ENCODE assay signal across 9 cellular contexts in the genomic region with DNA sequence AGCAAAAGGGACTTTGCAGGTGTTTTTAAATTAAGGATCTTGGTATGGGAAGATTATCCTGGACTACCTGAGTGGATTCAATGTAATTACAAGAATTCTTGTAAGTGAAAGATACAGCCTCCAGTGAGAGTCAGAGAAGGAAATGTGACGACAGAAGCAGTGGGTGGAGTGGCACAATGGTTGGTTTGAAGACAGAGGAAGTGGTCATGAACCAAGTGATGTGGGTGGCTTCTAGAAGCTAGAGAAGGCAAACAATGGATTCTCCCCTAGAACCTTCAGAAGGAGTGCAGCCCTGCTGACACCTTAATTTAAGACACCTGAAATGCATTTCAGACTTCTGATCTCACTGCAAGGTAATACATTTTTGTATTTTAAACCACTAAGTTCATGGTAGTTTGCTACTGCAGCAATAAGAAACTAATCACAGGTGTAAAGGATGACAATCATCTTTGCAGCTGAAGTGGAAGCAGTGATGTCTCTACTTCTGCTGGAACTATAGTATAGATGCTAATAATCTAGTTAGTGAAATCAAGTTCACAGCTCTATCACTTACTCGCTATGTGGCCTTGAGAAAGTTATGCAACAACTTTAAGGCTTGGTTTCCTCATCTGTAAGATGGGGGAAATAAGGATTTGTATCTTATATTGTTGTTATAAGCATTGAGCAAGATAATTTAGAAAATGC.
DNase-seq lines count a peak whose midpoint lies in the region; ATAC-seq lines count a peak whose summit lies in the region.
"Had no signal": no experiment of that assay in that cellular context is flagged by ENCODE, and none has a peak within 500 bp of the region (broad histone marks: within the 10 kb centered on the region; RNA-seq: fewer than 3 reads in every experiment).

No MANE protein-coding gene starts in this region.

- CTCF ChIA-PET in activated CD4-positive, alpha-beta T cell treated with anti-CD3 and anti-CD28 coated beads for 36 hours (lab: Charles Lee): interaction anchor here (1.1 to 1.6 kb wide), 3 partner anchors 10 to 29 kb away, joined by 3 to 5 read pairs (median 4); no protein-coding TSS in a partner anchor

- H3K27ac Mint-ChIP-seq in activated CD4-positive, alpha-beta T cell treated with anti-CD3 and anti-CD28 coated beads for 36 hours: peak overlapping the region; percentile 16

- H3K9me3 Mint-ChIP-seq in activated CD4-positive, alpha-beta T cell treated with anti-CD3 and anti-CD28 coated beads for 36 hours (ENCODE audit: low read depth): peaks cover 2% of the 10 kb centered on the region
- H3K9me3 Mint-ChIP-seq: neural crest cell had no signal

- peak; percentile 99 for ATAC-seq in activated CD4-positive, alpha-beta T cell treated with anti-CD3 and anti-CD28 coated beads for 36 hours
- no peak for ATAC-seq in GM18868 (IDR thresholded peaks at IDR 0.05; ENCODE audit: unreplicated experiment)

- POLR2A ChIA-PET in activated CD4-positive, alpha-beta T cell treated with anti-CD3 and anti-CD28 coated beads for 36 hours (lab: Charles Lee): no interaction called here

- peak; percentile 68 for DNase-seq in activated CD4-positive, alpha-beta T cell treated with anti-CD3 and anti-CD28 coated beads for 36 hours
- peak; percentile 9 to 45 for DNase-seq in activated T-helper 1 cell treated with anti-CD3 and anti-CD28 coated beads, Interleukin-2, amount 50 U/mL, for 16 hours (ENCODE audit: low read depth in 1 of 2, low spot score in 1 of 2)
- DNase-seq in stimulated activated CD4-positive, alpha-beta T cell treated with anti-CD3 and anti-CD28 coated beads, Interleukin-12 subunit alpha, Interleukin-12 subunit beta, amount 100 ng/mL, for 48 hours (ENCODE audit: low read depth in 2 of 3, low spot score in 1 of 3): peak; percentile 16 to 70 (median 21)
- peak; percentile 46 for DNase-seq in stimulated activated naive CD4-positive, alpha-beta T cell treated with Interleukin-2 at 50 U/mL for 16 hours (lab: John Stamatoyannopoulos, UW)
- DNase-seq in occipital lobe (lab: John Stamatoyannopoulos, UW) (no peak), EL (no peak)
- DNase-seq: NCI-H446 had no signal

- no peaks in the 10 kb centered on the region for H3K27me3 Mint-ChIP-seq in activated CD4-positive, alpha-beta T cell treated with anti-CD3 and anti-CD28 coated beads for 36 hours

- intact Hi-C loops in activated CD4-positive, alpha-beta T cell treated with anti-CD3 and anti-CD28 coated beads for 36 hours (cut with DNase I, micrococcal nuclease): no loop called here

- H3K36me3 Mint-ChIP-seq in activated CD4-positive, alpha-beta T cell treated with anti-CD3 and anti-CD28 coated beads for 36 hours (ENCODE audit: low read depth): no peaks in the 10 kb centered on the region

- H3K4me3 Mint-ChIP-seq in activated CD4-positive, alpha-beta T cell treated with anti-CD3 and anti-CD28 coated beads for 36 hours: peak overlapping the region; percentile 13
- H3K4me3 Mint-ChIP-seq: neural crest cell had no signal

- peaks cover 52% of the 10 kb centered on the region for H3K4me1 Mint-ChIP-seq in activated CD4-positive, alpha-beta T cell treated with anti-CD3 and anti-CD28 coated beads for 36 hours
- H3K4me1 Mint-ChIP-seq: neural crest cell had no signal

Comparison
In these comparisons a context has a peak if more than half of its experiments do, and no peak if none do; other contexts are left out.
1. DNase-seq: peak in activated CD4-positive, alpha-beta T cell treated with anti-CD3 and anti-CD28 coated beads for 36 hours (single experiment), activated T-helper 1 cell treated with anti-CD3 and anti-CD28 coated beads, Interleukin-2, amount 50 U/mL, for 16 hours (2 of 2), stimulated activated CD4-positive, alpha-beta T cell treated with anti-CD3 and anti-CD28 coated beads, Interleukin-12 subunit alpha, Interleukin-12 subunit beta, amount 100 ng/mL, for 48 hours (3 of 3) and stimulated activated naive CD4-positive, alpha-beta T cell treated with Interleukin-2 at 50 U/mL for 16 hours (single experiment); none in occipital lobe (single experiment) and EL (single experiment).